In genomic region chr5:146447734-146448380, GRCh38 we compare ENCODE assay signal across 8 cellular contexts. TPM values are rescaled to one million over a fixed set of nuclear protein-coding genes. Genes with fewer than 3 reads are reported as not detected.
A peak's percentile ranks its signal among the peaks of the same experiment; 100 is the strongest.
DNase-seq lines count a peak whose midpoint lies in the region; ATAC-seq and TF ChIP-seq lines count a peak whose summit lies in the region.

No MANE protein-coding gene starts in this region.

- peak overlapping the region; percentile 100 for H3K9ac ChIP-seq in NT2/D1 (ENCODE audit: insufficient read length, low read depth)

- peak overlapping the region; percentile 91 for H3K4me3 Mint-ChIP-seq in stimulated activated effector memory CD8-positive, alpha-beta T cell treated with anti-CD3 and anti-CD28 coated beads, Interleukin-12 subunit alpha, Interleukin-12 subunit beta, amount 100 ng/mL, for 72 hours

- H3K4me1 Mint-ChIP-seq in stimulated activated effector memory CD8-positive, alpha-beta T cell treated with anti-CD3 and anti-CD28 coated beads, Interleukin-12 subunit alpha, Interleukin-12 subunit beta, amount 100 ng/mL, for 72 hours: peaks cover 33% of the 10 kb centered on the region

- ATAC-seq in Right ventricle myocardium superior (ENCODE audit: poor library complexity) (no peak), HG02840 (IDR thresholded peaks at IDR 0.05; ENCODE audit: low FRiP score, unreplicated experiment) (peak; percentile 24)
- ATAC-seq in stimulated activated effector memory CD8-positive, alpha-beta T cell treated with anti-CD3 and anti-CD28 coated beads, Interleukin-12 subunit alpha, Interleukin-12 subunit beta, amount 100 ng/mL, for 72 hours: peak; percentile 57

- intact Hi-C loops in Right ventricle myocardium superior (cut with DNase I): no loop called here

- H3K27ac ChIP-seq in cardiac muscle cell: peak overlapping the region; percentile 99
- peak overlapping the region; percentile 80 for H3K27ac ChIP-seq in angular gyrus (ENCODE audit: low read depth, low read length)
- H3K27ac ChIP-seq in layer of hippocampus (ENCODE audit: low read depth, low read length): peak overlapping the region; percentile 75

- H3K36me3 ChIP-seq in cardiac muscle cell (no peaks in the 10 kb centered on the region), NT2/D1 (ENCODE audit: insufficient read depth, insufficient read length, low read length) (no peaks in the 10 kb centered on the region)

- no peak for TF ChIP-seq CTCF in cardiac muscle cell (IDR thresholded peaks at IDR 0.05; ENCODE audit: low read depth, low read length)

- H3K9me3 ChIP-seq in cardiac muscle cell (ENCODE audit: low read depth): no peaks in the 10 kb centered on the region
- H3K9me3 ChIP-seq in NT2/D1 (ENCODE audit: insufficient read depth, low read length): 0 out of 2 replicates have a peak, but pooled peaks cover 5% of the 10 kb centered on the region

- H3K9me3 Mint-ChIP-seq in stimulated activated effector memory CD8-positive, alpha-beta T cell treated with anti-CD3 and anti-CD28 coated beads, Interleukin-12 subunit alpha, Interleukin-12 subunit beta, amount 100 ng/mL, for 72 hours: no peaks in the 10 kb centered on the region

- H3K4me1 ChIP-seq in cardiac muscle cell (ENCODE audit: low read depth) (peaks cover 18% of the 10 kb centered on the region), NT2/D1 (ENCODE audit: insufficient read depth, insufficient read length) (no peaks in the 10 kb centered on the region)

- peak in 1 of 2 donors; percentile 42 for DNase-seq in cardiac muscle cell (ENCODE audit: low read depth in 1 of 2, low spot score in 1 of 2)
- DNase-seq in Right ventricle myocardium superior: no peak
- no peak for DNase-seq in NT2/D1 (ENCODE audit: low read depth, low spot score)
- DNase-seq in stimulated activated effector memory CD8-positive, alpha-beta T cell treated with anti-CD3 and anti-CD28 coated beads, Interleukin-12 subunit alpha, Interleukin-12 subunit beta, amount 100 ng/mL, for 72 hours (ENCODE audit: low spot score in 2 of 2): peak in 1 of 2 donors; percentile 62
- no peak for DNase-seq in effector CD4-positive, alpha-beta T cell

- H3K27ac Mint-ChIP-seq in stimulated activated effector memory CD8-positive, alpha-beta T cell treated with anti-CD3 and anti-CD28 coated beads, Interleukin-12 subunit alpha, Interleukin-12 subunit beta, amount 100 ng/mL, for 72 hours: peak overlapping the region; percentile 100

- H3K4me3 ChIP-seq in cardiac muscle cell: peak overlapping the region; percentile 87
- peak overlapping the region; percentile 95 for H3K4me3 ChIP-seq in NT2/D1 (ENCODE audit: insufficient read length, low read depth)

- peaks cover 28% of the 10 kb centered on the region for H3K36me3 Mint-ChIP-seq in stimulated activated effector memory CD8-positive, alpha-beta T cell treated with anti-CD3 and anti-CD28 coated beads, Interleukin-12 subunit alpha, Interleukin-12 subunit beta, amount 100 ng/mL, for 72 hours

- H3K27me3 ChIP-seq in cardiac muscle cell: no peaks in the 10 kb centered on the region
- H3K27me3 ChIP-seq in NT2/D1 (ENCODE audit: insufficient read depth, insufficient read length): no peaks in the 10 kb centered on the region
- H3K27me3 ChIP-seq in layer of hippocampus (ENCODE audit: control insufficient read depth, insufficient read depth, low read length): no peaks in the 10 kb centered on the region

RNA-seq across cellular contexts. Expression of gene TCERG1, which starts 0.7 kb away (rescaled TPM):
- 48.0 and 122 TPM in 2 replicates for total RNA-seq in cardiac muscle cell
- 80.8 and 118 TPM in 2 replicates for polyA plus RNA-seq in cardiac muscle cell
- total RNA-seq in Right ventricle myocardium superior: 20.8 TPM
